ENCODE assay signal across 1 cellular context in genomic region chr1:16083486-16083885, GRCh38.
TF ChIP-seq lines count a peak whose summit lies in the region.

No MANE protein-coding gene starts in this region.

TF ChIP-seq in IMR-90, 13 proteins besides CTCF, POLR2A, EP300 and RAD21 (continued from another document):
- no peak for TF ChIP-seq NFE2L2 (IDR thresholded peaks at IDR 0.05; ENCODE audit: low read depth, low read length)
- TF ChIP-seq CHD1 (IDR thresholded peaks at IDR 0.05; ENCODE audit: low read depth, low read length): no peak
- TF ChIP-seq MAFK (IDR thresholded peaks at IDR 0.05; ENCODE audit: low read depth, low read length): no peak
- TF ChIP-seq USF2 (IDR thresholded peaks at IDR 0.05; ENCODE audit: low read depth, low read length): no peak
- TF ChIP-seq SMC3 (IDR thresholded peaks at IDR 0.05; ENCODE audit: low read depth, low read length): no peak
- TF ChIP-seq MXI1 (IDR thresholded peaks at IDR 0.05; ENCODE audit: borderline replicate concordance, low read depth, low read length): no peak
- no peak for TF ChIP-seq BHLHE40 (IDR thresholded peaks at IDR 0.05; ENCODE audit: low read depth, low read length)
TF ChIP-seq in IMR-90: peak in this region for 0.
